ENCODE assay signal across 10 cellular contexts in the genomic region with DNA sequence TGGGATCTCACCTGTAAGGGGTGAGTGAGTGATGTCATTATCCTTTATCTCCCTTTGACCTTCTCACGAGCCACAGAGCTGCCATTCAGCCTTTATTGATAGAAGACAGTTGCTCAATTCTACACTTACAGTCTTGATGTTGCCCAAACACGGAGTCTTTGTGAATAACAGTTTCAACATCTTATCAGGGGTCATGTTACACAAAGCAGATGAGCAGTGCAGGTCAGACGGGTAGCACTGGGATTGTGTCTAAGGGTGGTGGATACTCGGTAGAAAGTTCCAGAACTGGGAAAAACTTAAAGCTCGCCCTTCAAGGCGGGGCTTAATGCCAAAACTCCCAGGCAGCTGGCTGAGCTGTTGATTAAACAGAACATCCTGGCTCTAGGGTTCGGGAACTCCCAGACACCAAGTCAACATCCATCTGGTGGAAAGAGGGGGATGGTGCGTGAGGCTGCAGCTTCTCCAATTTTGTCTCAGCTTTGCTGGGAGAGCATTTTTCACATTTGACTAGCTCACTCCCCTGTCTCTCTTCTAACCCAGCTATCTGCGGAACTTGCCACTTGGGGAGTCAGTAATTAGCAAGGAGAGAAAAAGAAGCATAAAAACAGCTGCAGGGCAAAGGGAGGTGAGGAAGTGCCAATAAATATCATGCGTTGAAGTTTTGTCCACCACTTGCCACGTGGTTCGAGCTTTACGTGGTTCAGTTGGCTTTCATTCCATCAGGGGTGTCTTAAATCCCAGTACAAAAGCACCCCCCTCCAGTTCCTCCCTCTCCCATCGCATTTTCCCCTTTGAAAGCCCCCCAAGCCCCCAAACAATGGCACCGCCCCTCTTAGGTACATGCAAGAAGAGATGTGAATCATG. TPM values are rescaled to one million over a fixed set of nuclear protein-coding genes. Genes with fewer than 3 reads are reported as not detected.
A peak's percentile ranks its signal among the peaks of the same experiment; 100 is the strongest.
DNase-seq lines count a peak whose midpoint lies in the region; ATAC-seq, FAIRE-seq and TF ChIP-seq lines count a peak whose summit lies in the region.
"Had no signal": no experiment of that assay in that cellular context is flagged by ENCODE, and none has a peak within 500 bp of the region (broad histone marks: within the 10 kb centered on the region; RNA-seq: fewer than 3 reads in every experiment).

No MANE protein-coding gene starts in this region.

- H3K4me3 Mint-ChIP-seq in effector memory CD8-positive, alpha-beta T cell: no peak overlapping the region

- no peak overlapping the region for H3K4me3 ChIP-seq in esophagus squamous epithelium
- H3K4me3 ChIP-seq in pancreas: no peak overlapping the region
- H3K4me3 ChIP-seq: SJCRH30 had no signal

- no peaks in the 10 kb centered on the region for H3K9me3 Mint-ChIP-seq in effector memory CD8-positive, alpha-beta T cell

- peaks cover 0 to 5% of the 10 kb centered on the region in 2 donors for H3K4me1 Mint-ChIP-seq in effector memory CD8-positive, alpha-beta T cell (ENCODE audit: low read depth in 2 of 2)

- peaks cover 0 to 17% (median 8%) of the 10 kb centered on the region in 3 donors for H3K4me1 ChIP-seq in esophagus squamous epithelium
- no peaks in the 10 kb centered on the region for H3K4me1 ChIP-seq in pancreas

- no peaks in the 10 kb centered on the region for H3K27me3 ChIP-seq in esophagus squamous epithelium
- no peaks in the 10 kb centered on the region for H3K27me3 ChIP-seq in pancreas

- TF ChIP-seq POLR2A in esophagus squamous epithelium (IDR thresholded peaks at IDR 0.05): no peak

- peaks cover 8 to 49% of the 10 kb centered on the region in 2 donors for H3K27me3 Mint-ChIP-seq in effector memory CD8-positive, alpha-beta T cell

- intact Hi-C loops in esophagus squamous epithelium (cut with DNase I): no loop called here
- intact Hi-C loops in pancreas (cut with DNase I): no loop called here

- no peaks in the 10 kb centered on the region for H3K9me3 ChIP-seq in esophagus squamous epithelium
- no peaks in the 10 kb centered on the region for H3K9me3 ChIP-seq in pancreas
- H3K9me3 ChIP-seq: SJCRH30 had no signal

- H3K36me3 ChIP-seq in esophagus squamous epithelium (no peaks in the 10 kb centered on the region), pancreas (no peaks in the 10 kb centered on the region)
- H3K36me3 ChIP-seq: SJCRH30 had no signal

- 29 to 35% methylated on average over 10 to 13 of the region's 15 CpGs for WGBS in esophagus squamous epithelium, 2 donors
- WGBS in pancreas, 2 donors: 38 to 42% methylated on average over 15 of the region's 15 CpGs

- no peak overlapping the region for H3K27ac Mint-ChIP-seq in effector memory CD8-positive, alpha-beta T cell

- ATAC-seq in pancreas (peak in 3 of 4 donors; percentile 43 to 65 (median 53)), HG02759 (IDR thresholded peaks at IDR 0.05; ENCODE audit: unreplicated experiment) (no peak)
- no peak for ATAC-seq in effector memory CD8-positive, alpha-beta T cell (replicated peaks)

- peak; percentile 31 for DNase-seq in GM03348 (ENCODE audit: low spot score)
- peak; percentile 23 for DNase-seq in NCI-H510A (lab: John Stamatoyannopoulos, UW)
- DNase-seq in esophagus squamous epithelium (lab: John Stamatoyannopoulos, UW): no peak
- DNase-seq in pancreas: no peak
- no peak for DNase-seq in SW 1271 (lab: John Stamatoyannopoulos, UW)
- no peak for DNase-seq in cerebellar cortex (ENCODE audit: low spot score)
- no peak for DNase-seq in effector memory CD8-positive, alpha-beta T cell
- DNase-seq: GF-D8 had no signal

- H3K27ac ChIP-seq in esophagus squamous epithelium (peak overlapping the region in 3 of 4 donors; percentile 14 to 58 (median 32)), pancreas (no peak overlapping the region)
- H3K27ac ChIP-seq: SJCRH30 had no signal

- no peaks in the 10 kb centered on the region for H3K36me3 Mint-ChIP-seq in effector memory CD8-positive, alpha-beta T cell (ENCODE audit: insufficient read depth)

- TF ChIP-seq CTCF in esophagus squamous epithelium (IDR thresholded peaks at IDR 0.05) (peak in 1 of 6 experiments; percentile 15), pancreas (IDR thresholded peaks at IDR 0.05) (no peak)

- no peak for FAIRE-seq in pancreas (lab: Jason Lieb, UNC)

RNA-seq across cellular contexts. Expression of gene FOXN4, which starts 31.0 kb away (rescaled TPM):
- total RNA-seq in esophagus squamous epithelium (not detected), pancreas (not detected)
- under 1 TPM in 1 of 2 donors, not detected in 1; 0.12 TPM for polyA plus RNA-seq in pancreas
- total RNA-seq: SJCRH30 had no signal

Comparison
In these comparisons a context has a peak if more than half of its experiments do, and no peak if none do; other contexts are left out.
1. DNase-seq: peak in GM03348 (single experiment) and NCI-H510A (single experiment); none in esophagus squamous epithelium (single experiment), pancreas (0 of 6), SW 1271 (0 of 2), cerebellar cortex (single experiment) and effector memory CD8-positive, alpha-beta T cell (0 of 3).
2. H3K27ac ChIP-seq: peak in esophagus squamous epithelium (3 of 4); none in pancreas (0 of 4).
3. ATAC-seq: peak in pancreas (3 of 4); none in HG02759 (single experiment) and effector memory CD8-positive, alpha-beta T cell (single experiment).